1 cellular context compared by ENCODE assay signal in genomic region chr18:24456549-24456948, GRCh38.
TF ChIP-seq lines count a peak whose summit lies in the region.

No MANE protein-coding gene starts in this region.

TF ChIP-seq in GM23338, 12 proteins besides CTCF, POLR2A, EP300 and RAD21 (continued from another document):
- TF ChIP-seq ZNF462 (CRISPR knock-in tag; IDR thresholded peaks at IDR 0.05), result no peak
- TF ChIP-seq POLR2AphosphoS5 (IDR thresholded peaks at IDR 0.05; ENCODE audit: low read depth), result no peak
- no peak for TF ChIP-seq JUNB (IDR thresholded peaks at IDR 0.05; ENCODE audit: unreplicated experiment)
- no peak for TF ChIP-seq EZH2phosphoT487 (IDR thresholded peaks at IDR 0.05; ENCODE audit: unreplicated experiment)
- TF ChIP-seq ZNF114 (CRISPR knock-in tag; IDR thresholded peaks at IDR 0.05), result no peak
- TF ChIP-seq REST (IDR thresholded peaks at IDR 0.05; ENCODE audit: unreplicated experiment), result no peak
- no peak for TF ChIP-seq ETS1 (IDR thresholded peaks at IDR 0.05)
